23 cellular contexts compared by ENCODE assay signal in the genomic region with DNA sequence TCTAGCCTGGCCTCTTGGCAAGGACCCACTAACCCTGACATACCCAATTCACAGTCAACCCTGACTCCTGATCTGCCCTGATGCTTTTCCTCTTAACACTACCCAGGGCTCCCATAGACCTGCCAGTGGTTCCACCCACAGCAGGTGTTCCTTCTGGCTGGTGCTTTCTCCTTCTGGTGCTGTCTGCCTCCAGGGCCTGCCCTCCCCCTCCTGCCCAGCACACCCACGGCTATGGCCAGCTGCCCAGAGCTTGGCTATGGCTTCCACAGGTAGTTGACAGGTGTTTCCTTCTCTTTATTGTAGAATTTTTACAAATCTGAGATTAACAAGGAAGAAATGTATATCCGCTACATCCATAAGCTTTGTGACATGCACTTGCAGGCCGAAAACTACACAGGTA. TPM values are rescaled to one million over a fixed set of nuclear protein-coding genes. Genes with fewer than 3 reads are reported as not detected.
DNase-seq lines count a peak whose midpoint lies in the region; ATAC-seq and TF ChIP-seq lines count a peak whose summit lies in the region.
"Had no signal": no experiment of that assay in that cellular context is flagged by ENCODE, and none has a peak within 500 bp of the region (broad histone marks: within the 10 kb centered on the region; RNA-seq: fewer than 3 reads in every experiment).

No MANE protein-coding gene starts in this region.

- no peak overlapping the region for H3K4me3 ChIP-seq in stomach
- H3K4me3 ChIP-seq: GM12878, left lung, psoas muscle had no signal

- H3K9me3 ChIP-seq in stomach, result no peaks in the 10 kb centered on the region
- H3K9me3 ChIP-seq: BE2C, left lung, psoas muscle had no signal

- no peak for TF ChIP-seq CTCF in stomach (IDR thresholded peaks at IDR 0.05)

- no peak overlapping the region for H3K27ac ChIP-seq in stomach
- H3K27ac ChIP-seq: foreskin keratinocyte, left lung, psoas muscle had no signal

- no peak for ATAC-seq in stimulated activated naive B cell treated with anti-CD40 and anti-IgM and Interleukin-4, amounts not matched to agents 10 μg/mL and 1 μg/mL and 100 μg/mL, for 72 hours (replicated peaks)
- ATAC-seq in HG02970 (IDR thresholded peaks at IDR 0.05; ENCODE audit: low FRiP score, unreplicated experiment), result no peak
- ATAC-seq: foreskin keratinocyte, GM12878, HepG2, left lung, psoas muscle had no signal

- no peak overlapping the region for H3K4me3 Mint-ChIP-seq in stimulated activated naive B cell treated with anti-CD40 and anti-IgM and Interleukin-4, amounts not matched to agents 10 μg/mL and 1 μg/mL and 100 μg/mL, for 72 hours
- H3K4me3 Mint-ChIP-seq: activated naive CD8-positive, alpha-beta T cell; naive B cell had no signal

- WGBS in stomach, 5 donors, result 60 to 69% (median 63%) methylated on average over 3 of the region's 3 CpGs

- TF ChIP-seq EP300 in stomach (IDR thresholded peaks at IDR 0.05), result no peak

- H3K36me3 Mint-ChIP-seq in stimulated activated naive B cell treated with anti-CD40 and anti-IgM and Interleukin-4, amounts not matched to agents 10 μg/mL and 1 μg/mL and 100 μg/mL, for 72 hours, result no peaks in the 10 kb centered on the region
- H3K36me3 Mint-ChIP-seq: naive B cell had no signal

- intact Hi-C loops in stomach (cut with DNase I; ENCODE audit: low total_unique reads), result no loop called here

- no peaks in the 10 kb centered on the region for H3K36me3 ChIP-seq in stomach
- H3K36me3 ChIP-seq: BE2C, left lung had no signal

- no peaks in the 10 kb centered on the region for H3K27me3 Mint-ChIP-seq in stimulated activated naive B cell treated with anti-CD40 and anti-IgM and Interleukin-4, amounts not matched to agents 10 μg/mL and 1 μg/mL and 100 μg/mL, for 72 hours
- H3K27me3 Mint-ChIP-seq: activated naive CD8-positive, alpha-beta T cell had no signal

- no peaks in the 10 kb centered on the region for H3K4me1 Mint-ChIP-seq in stimulated activated naive B cell treated with anti-CD40 and anti-IgM and Interleukin-4, amounts not matched to agents 10 μg/mL and 1 μg/mL and 100 μg/mL, for 72 hours
- H3K4me1 Mint-ChIP-seq: naive B cell had no signal

- no peaks in the 10 kb centered on the region for H3K27me3 ChIP-seq in stomach
- H3K27me3 ChIP-seq: BE2C, foreskin keratinocyte, left lung had no signal

- H3K4me1 ChIP-seq in stomach, result peaks cover 6 to 27% (median 14%) of the 10 kb centered on the region in 4 donors
- H3K4me1 ChIP-seq: BE2C, left lung, psoas muscle had no signal

- H3K27ac Mint-ChIP-seq in stimulated activated naive B cell treated with anti-CD40 and anti-IgM and Interleukin-4, amounts not matched to agents 10 μg/mL and 1 μg/mL and 100 μg/mL, for 72 hours, result no peak overlapping the region
- H3K27ac Mint-ChIP-seq: activated naive CD8-positive, alpha-beta T cell; naive B cell had no signal

- peak; percentile 8 to 9 for DNase-seq in SHP77 (lab: John Stamatoyannopoulos, UW)
- DNase-seq in SHP77 treated with DMSO at 0.1 percent for 48 hours (lab: John Stamatoyannopoulos, UW), result no peak
- DNase-seq in NCI-H2196 (lab: John Stamatoyannopoulos, UW; ENCODE audit: unreplicated experiment), result peak; percentile 47
- DNase-seq in cerebellum (ENCODE audit: low spot score), result peak; percentile 85
- DNase-seq in stomach, result peak; percentile 64
- DNase-seq in stimulated activated naive B cell treated with anti-CD40 and anti-IgM and Interleukin-4, amounts not matched to agents 10 μg/mL and 1 μg/mL and 100 μg/mL, for 72 hours, result no peak
- no peak for DNase-seq in NCI-H1930 (lab: John Stamatoyannopoulos, UW)
- DNase-seq: activated CD4-positive, alpha-beta T cell treated with anti-CD3 and anti-CD28 coated beads, Interleukin-2, amount 50 U/mL, for 1 hour; BE2C; effector CD4-positive, alpha-beta T cell; foreskin keratinocyte; H7; left lung; naive B cell; NCI-H1048; NCI-H510A; psoas muscle; stimulated activated CD8-positive, alpha-beta memory T cell treated with anti-CD3 and anti-CD28 coated beads, Interleukin-4, amount 100 ng/mL, for 48 hours; T-helper 2 cell had no signal

- TF ChIP-seq POLR2A in stomach (IDR thresholded peaks at IDR 0.05), result no peak

- H3K9me3 Mint-ChIP-seq in stimulated activated naive B cell treated with anti-CD40 and anti-IgM and Interleukin-4, amounts not matched to agents 10 μg/mL and 1 μg/mL and 100 μg/mL, for 72 hours, result no peaks in the 10 kb centered on the region
- H3K9me3 Mint-ChIP-seq: naive B cell had no signal

RNA-seq across cellular contexts. Expression of a gene that starts 46.5 kb away (rescaled TPM):
- 19.3 TPM for total RNA-seq in cerebellum
- total RNA-seq in stomach, result 10 to 100 TPM in 3 of 5 donors, 1 to 10 TPM in 1, under 1 TPM in 1; 0.58 to 76.4 (median 30.4) TPM
- 10 to 100 TPM; 31.8 to 57.9 (median 47.2) TPM for polyA plus RNA-seq in stomach

RNA-seq across cellular contexts. Expression of a gene that starts 52.5 kb away (rescaled TPM):
- total RNA-seq in cerebellum (30.5 TPM), stomach (10 to 100 TPM; 15.8 to 34.5 (median 18.3) TPM)
- 10 to 100 TPM in 2 of 3 donors, 1 to 10 TPM in 1; 9.3 to 12.4 (median 10.5) TPM for polyA plus RNA-seq in stomach

Comparison
In these comparisons a context has a peak if more than half of its experiments do, and no peak if none do; other contexts are left out.
1. DNase-seq: peak in SHP77 (2 of 2), NCI-H2196 (single experiment), cerebellum (single experiment) and stomach (single experiment); none in SHP77 treated with DMSO at 0.1 percent for 48 hours (single experiment), stimulated activated naive B cell treated with anti-CD40 and anti-IgM and Interleukin-4, amounts not matched to agents 10 μg/mL and 1 μg/mL and 100 μg/mL, for 72 hours (single experiment) and NCI-H1930 (0 of 2).